Comparison of ENCODE assay signal across 8 cellular contexts in the genomic region with DNA sequence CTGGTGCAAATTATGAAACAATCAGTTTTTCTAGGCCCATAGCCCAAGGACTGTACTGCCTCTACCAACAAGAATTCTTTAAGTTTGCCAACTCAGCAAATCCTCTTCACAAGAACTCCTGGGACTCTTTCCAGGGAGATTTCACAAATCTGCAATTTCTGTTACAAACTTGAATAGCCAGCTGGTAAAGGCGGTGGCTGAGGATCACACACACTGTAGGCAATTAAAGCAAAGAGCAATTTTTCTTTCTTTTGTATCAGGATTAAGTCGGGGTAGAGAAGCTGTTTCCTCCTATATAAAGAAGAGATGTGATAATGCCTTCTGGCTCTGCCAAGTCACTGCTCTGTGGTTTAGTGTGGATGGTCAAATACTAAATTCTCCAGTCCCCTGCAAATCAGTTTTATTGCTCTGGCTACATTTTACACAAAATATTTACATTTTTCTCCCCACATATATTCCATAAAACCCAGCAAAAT. TPM values are rescaled to one million over a fixed set of nuclear protein-coding genes. Genes with fewer than 3 reads are reported as not detected.
DNase-seq lines count a peak whose midpoint lies in the region; ATAC-seq and TF ChIP-seq lines count a peak whose summit lies in the region.

No MANE protein-coding gene starts in this region.

- peaks cover 26% of the 10 kb centered on the region for H3K36me3 Mint-ChIP-seq in activated T-helper 1 cell treated with anti-CD3 and anti-CD28 coated beads, Interleukin-12 subunit alpha, Interleukin-12 subunit beta, Interleukin-2, Interleukin-4 antibody, amounts not matched to agents 30 ng/mL and 10 ng/mL and 1 ng/mL, durations not matched to agents 14 hours and 24 hours and 36 hours (ENCODE audit: low read depth)

- intact Hi-C loops in activated T-helper 1 cell treated with anti-CD3 and anti-CD28 coated beads, Interleukin-12 subunit alpha, Interleukin-12 subunit beta, Interleukin-2, Interleukin-4 antibody, amounts not matched to agents 30 ng/mL and 10 ng/mL and 1 ng/mL, durations not matched to agents 14 hours and 24 hours and 36 hours (cut with micrococcal nuclease), result loop anchor here (1.0 to 5.0 kb wide), 2 partner anchors 95 to 386 kb away; no protein-coding TSS in a partner anchor
- intact Hi-C loops in left cardiac atrium (cut with DNase I), result loop anchor here in 1 of 2 donors (5.0 kb wide), 1 partner anchor 64 kb away; the partner anchor contains the start of gene MGST3

- peak overlapping the region; percentile 91 for H3K4me3 ChIP-seq in ACC112 (ENCODE audit: low read depth, low read length)
- H3K4me3 ChIP-seq in HEK293 (ENCODE audit: low read depth, low read length), result no peak overlapping the region
- peak overlapping the region in 2 of 3 donors; percentile 23 to 87 for H3K4me3 ChIP-seq in skeletal muscle tissue (ENCODE audit: low read length in 3 of 3)

- H3K4me3 Mint-ChIP-seq in activated T-helper 1 cell treated with anti-CD3 and anti-CD28 coated beads, Interleukin-12 subunit alpha, Interleukin-12 subunit beta, Interleukin-2, Interleukin-4 antibody, amounts not matched to agents 30 ng/mL and 10 ng/mL and 1 ng/mL, durations not matched to agents 14 hours and 24 hours and 36 hours, result peak overlapping the region; percentile 76

- ATAC-seq in left cardiac atrium, result peak; percentile 50 to 66

- H3K27ac ChIP-seq in ACC112 (ENCODE audit: low read depth, low read length) (peak overlapping the region; percentile 91), HEK293 (ENCODE audit: extremely low read depth, low read depth, low read length) (peak overlapping the region; percentile 26; the same call in 1 of the 2 replicates), skeletal muscle tissue (ENCODE audit: low read depth, low read length) (no peak overlapping the region)

- H3K4me1 Mint-ChIP-seq in activated T-helper 1 cell treated with anti-CD3 and anti-CD28 coated beads, Interleukin-12 subunit alpha, Interleukin-12 subunit beta, Interleukin-2, Interleukin-4 antibody, amounts not matched to agents 30 ng/mL and 10 ng/mL and 1 ng/mL, durations not matched to agents 14 hours and 24 hours and 36 hours (ENCODE audit: low read depth), result peaks cover 26% of the 10 kb centered on the region

- no peak for DNase-seq in activated T-helper 1 cell treated with anti-CD3 and anti-CD28 coated beads, Interleukin-12 subunit alpha, Interleukin-12 subunit beta, Interleukin-2, Interleukin-4 antibody, amounts not matched to agents 30 ng/mL and 10 ng/mL and 1 ng/mL, durations not matched to agents 14 hours and 24 hours and 36 hours (ENCODE audit: low spot score)
- no peak for DNase-seq in left cardiac atrium
- DNase-seq in HuH-7 (ENCODE audit: low spot score), result no peak
- DNase-seq in stimulated activated CD8-positive, alpha-beta memory T cell treated with anti-CD3 and anti-CD28 coated beads, Interleukin-4, amount 100 ng/mL, for 48 hours, result no peak
- DNase-seq in HT-29 (ENCODE audit: low spot score), result no peak

- H3K4me1 ChIP-seq in ACC112 (ENCODE audit: control insufficient read depth, insufficient read depth, low read length, unreplicated experiment) (peaks cover 20% of the 10 kb centered on the region), HEK293 (ENCODE audit: control insufficient read depth, insufficient read depth, low read length) (peaks cover 5% of the 10 kb centered on the region; the same call in 1 of the 2 replicates), skeletal muscle tissue (ENCODE audit: control insufficient read depth in 3 of 3, insufficient read depth in 3 of 3, low read length in 3 of 3) (peaks cover 9 to 20% (median 18%) of the 10 kb centered on the region in 3 donors)

- H3K27me3 Mint-ChIP-seq in activated T-helper 1 cell treated with anti-CD3 and anti-CD28 coated beads, Interleukin-12 subunit alpha, Interleukin-12 subunit beta, Interleukin-2, Interleukin-4 antibody, amounts not matched to agents 30 ng/mL and 10 ng/mL and 1 ng/mL, durations not matched to agents 14 hours and 24 hours and 36 hours (ENCODE audit: insufficient read depth), result no peaks in the 10 kb centered on the region

- TF ChIP-seq CTCF in HEK293 (tag by site-specific recombination; IDR thresholded peaks at IDR 0.05), result no peak

- H3K9me3 Mint-ChIP-seq in activated T-helper 1 cell treated with anti-CD3 and anti-CD28 coated beads, Interleukin-12 subunit alpha, Interleukin-12 subunit beta, Interleukin-2, Interleukin-4 antibody, amounts not matched to agents 30 ng/mL and 10 ng/mL and 1 ng/mL, durations not matched to agents 14 hours and 24 hours and 36 hours, result no peaks in the 10 kb centered on the region

- H3K36me3 ChIP-seq in ACC112 (ENCODE audit: insufficient read depth, low read length) (no peaks in the 10 kb centered on the region; the same call in 1 of the 2 replicates), HEK293 (ENCODE audit: control insufficient read depth in 2 of 2, insufficient read depth in 1 of 2, low read length in 2 of 2) (peaks cover 5 to 7% of the 10 kb centered on the region in 2 experiments; a peak in 2 of 3 replicates), skeletal muscle tissue (ENCODE audit: control insufficient read depth in 3 of 3, insufficient read depth in 3 of 3, low read length in 3 of 3) (peaks cover 0 to 5% (median 0%) of the 10 kb centered on the region in 3 donors)

- peaks cover 33% of the 10 kb centered on the region for H3K79me2 ChIP-seq in ACC112 (ENCODE audit: control insufficient read depth, insufficient read depth, low read length, unreplicated experiment)

- H3K27ac Mint-ChIP-seq in activated T-helper 1 cell treated with anti-CD3 and anti-CD28 coated beads, Interleukin-12 subunit alpha, Interleukin-12 subunit beta, Interleukin-2, Interleukin-4 antibody, amounts not matched to agents 30 ng/mL and 10 ng/mL and 1 ng/mL, durations not matched to agents 14 hours and 24 hours and 36 hours, result no peak overlapping the region

- peak overlapping the region in 1 of 3 donors; percentile 27 for H3K9ac ChIP-seq in skeletal muscle tissue (ENCODE audit: low read depth in 1 of 3, low read length in 3 of 3)

- CTCF ChIA-PET in HEK293 (lab: Yijun Ruan, JAX), result interaction anchor here (0.5 to 1.6 kb wide), 6 partner anchors 10 to 423 kb away, joined by 3 to 4 read pairs (median 3); no protein-coding TSS in a partner anchor

- POLR2A ChIA-PET in HEK293 (lab: Yijun Ruan, JAX), result no interaction called here

- no peak overlapping the region for H2AFZ ChIP-seq in ACC112 (ENCODE audit: low read length, unreplicated experiment)

- H3K9me3 ChIP-seq in HEK293 (ENCODE audit: control insufficient read depth, insufficient read depth, low read depth, low read length) (no peaks in the 10 kb centered on the region), skeletal muscle tissue (ENCODE audit: control insufficient read depth in 3 of 3, low read length in 3 of 3) (no peaks in the 10 kb centered on the region)

- H3K27me3 ChIP-seq in ACC112 (ENCODE audit: insufficient read depth, low read length) (no peaks in the 10 kb centered on the region), skeletal muscle tissue (ENCODE audit: control insufficient read depth in 3 of 3, insufficient read depth in 3 of 3, low read length in 3 of 3) (no peaks in the 10 kb centered on the region)

TF ChIP-seq in HEK293, 187 proteins besides CTCF, POLR2A, EP300 and RAD21 (continues in another document):
- no peak for TF ChIP-seq ZNF146 (tag by site-specific recombination; IDR thresholded peaks at IDR 0.05)
- TF ChIP-seq GLI2 (tag by site-specific recombination; IDR thresholded peaks at IDR 0.05; ENCODE audit: borderline replicate concordance, low read depth), result no peak
- TF ChIP-seq ZNF658 (tag by site-specific recombination; IDR thresholded peaks at IDR 0.05), result no peak
- no peak for TF ChIP-seq ZNF518A (tag by site-specific recombination; conservative IDR thresholded peaks at IDR 0.05; ENCODE audit: low read depth)

RNA-seq across cellular contexts. Expression of gene ALDH9A1, which starts 1.7 kb away (rescaled TPM):
- total RNA-seq in activated T-helper 1 cell treated with anti-CD3 and anti-CD28 coated beads, Interleukin-12 subunit alpha, Interleukin-12 subunit beta, Interleukin-2, Interleukin-4 antibody, amounts not matched to agents 30 ng/mL and 10 ng/mL and 1 ng/mL, durations not matched to agents 14 hours and 24 hours and 36 hours, result 41.7 and 42.8 TPM in 2 replicates
- total RNA-seq in left cardiac atrium (10 to 100 TPM; 63.2 to 71.7 TPM), skeletal muscle tissue (98.1 TPM)
- total RNA-seq in HT-29 (2014; rRNA removed; shearing (Covaris generic)), result 21.0 and 28.3 TPM in 2 replicates
